Comparison of ENCODE assay signal across 8 cellular contexts in genomic region chr2:121080013-121080772, GRCh38.
DNase-seq lines count a peak whose midpoint lies in the region; ATAC-seq and TF ChIP-seq lines count a peak whose summit lies in the region.

No MANE protein-coding gene starts in this region.

- TF ChIP-seq CTCF in WTC11 (IDR thresholded peaks at IDR 0.05) = peak; percentile 98

- H3K4me1 Mint-ChIP-seq in WTC11 (peaks cover 12% of the 10 kb centered on the region), memory B cell (peaks cover 5% of the 10 kb centered on the region)

- no peaks in the 10 kb centered on the region for H3K9me3 Mint-ChIP-seq in WTC11
- H3K9me3 Mint-ChIP-seq in memory B cell = no peaks in the 10 kb centered on the region

- no peak overlapping the region for H3K4me3 Mint-ChIP-seq in WTC11
- no peak overlapping the region for H3K4me3 Mint-ChIP-seq in memory B cell

- ATAC-seq in WTC11 (peak; percentile 15), memory B cell (ENCODE audit: low read depth) (no peak), HG03095 (IDR thresholded peaks at IDR 0.05; ENCODE audit: unreplicated experiment) (no peak)

- CTCF ChIA-PET in WTC11 (lab: Charles Lee) = interaction anchor here (0.5 to 3.8 kb wide), 70 partner anchors 8 to 1600 kb away, joined by 3 to 47 read pairs (median 4); no protein-coding TSS in a partner anchor

- POLR2A ChIA-PET in WTC11 (lab: Charles Lee) = interaction anchor here (1.0 kb wide), 1 partner anchor 342 kb away, joined by 3 read pairs; no protein-coding TSS in a partner anchor

- H3K36me3 Mint-ChIP-seq in WTC11 (no peaks in the 10 kb centered on the region), memory B cell (no peaks in the 10 kb centered on the region)

- H3K27me3 Mint-ChIP-seq in WTC11 (ENCODE audit: low read depth) (peaks cover 45% of the 10 kb centered on the region), memory B cell (peaks cover 25% of the 10 kb centered on the region)

- no peak overlapping the region for H3K27ac Mint-ChIP-seq in WTC11
- no peak overlapping the region for H3K27ac Mint-ChIP-seq in memory B cell

- DNase-seq in activated CD4-positive, alpha-beta T cell treated with anti-CD3 and anti-CD28 coated beads for 24 hours (ENCODE audit: low read depth in 2 of 2) = peak; percentile 24 to 40
- no peak for DNase-seq in activated CD4-positive, alpha-beta T cell treated with anti-CD3 and anti-CD28 coated beads for 1 hour
- DNase-seq in NCI-H1105 (lab: John Stamatoyannopoulos, UW) = peak; percentile 7
- peak; percentile 83 for DNase-seq in WTC11 (ENCODE audit: low spot score)
- peak; percentile 76 for DNase-seq in dermis blood vessel endothelial cell
- peak; percentile 34 to 38 for DNase-seq in memory B cell (ENCODE audit: low spot score in 2 of 2)
- DNase-seq in stromal cell of bone marrow (ENCODE audit: low read depth) = peak; percentile 15

TF ChIP-seq in WTC11, 78 proteins besides CTCF, POLR2A, EP300 and RAD21:
- TF ChIP-seq EMX1 (CRISPR knock-in tag; IDR thresholded peaks at IDR 0.05) (no peak), PRDM15 (CRISPR knock-in tag; IDR thresholded peaks at IDR 0.05) (peak; percentile 41; the same call in 1 of the 2 replicates)
